In the genomic region with DNA sequence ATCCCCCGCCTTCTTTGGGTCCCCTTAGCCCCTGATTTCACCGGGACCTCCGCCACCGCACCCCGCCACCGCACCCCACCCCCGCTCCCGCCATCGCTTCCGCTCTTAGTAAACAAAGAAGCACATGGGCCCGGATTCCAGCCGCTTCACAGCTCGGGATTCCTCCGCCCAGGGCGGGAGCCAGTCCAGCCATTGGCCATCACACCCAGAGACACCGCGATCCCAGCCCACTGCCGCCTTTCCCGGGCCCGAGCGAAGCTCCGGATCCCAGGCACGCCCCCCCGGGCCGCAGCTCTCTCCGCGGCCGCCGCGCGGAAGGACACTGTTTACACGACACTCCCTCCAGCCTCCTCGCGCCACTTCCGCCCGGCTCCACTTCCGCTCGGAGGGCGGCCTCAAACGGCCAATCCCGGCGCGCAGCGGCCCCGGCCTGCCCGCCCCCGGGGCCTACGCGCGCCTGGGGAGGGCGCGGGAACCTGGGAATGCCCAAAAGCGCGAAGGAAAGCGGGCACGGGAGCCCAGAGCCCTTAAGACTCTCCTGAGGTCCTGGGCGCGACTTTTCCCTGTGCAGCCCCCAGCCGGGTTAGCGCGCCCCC, we compare ENCODE assay signal across 1 cellular context.
TF ChIP-seq lines count a peak whose summit lies in the region.

No MANE protein-coding gene starts in this region.

TF ChIP-seq in HepG2, 621 proteins besides CTCF, POLR2A, EP300 and RAD21 (continued from another document and continues in another):
- TF ChIP-seq ZNF790 (CRISPR knock-in tag; IDR thresholded peaks at IDR 0.05; ENCODE audit: borderline replicate concordance) (peak; percentile 65; the same call in 1 of the 2 replicates), MLLT10 (CRISPR knock-in tag; IDR thresholded peaks at IDR 0.05) (no peak), POLR2AphosphoS5 (IDR thresholded peaks at IDR 0.05; ENCODE audit: low read depth, low read length) (no peak), MAFK (conservative IDR thresholded peaks at IDR 0.05 in 1 of 2, IDR thresholded peaks at IDR 0.05 in 1 of 2; ENCODE audit: low read length in 2 of 2) (no peak), MIXL1 (CRISPR knock-in tag; IDR thresholded peaks at IDR 0.05) (no peak), HOXD1 (CRISPR knock-in tag; IDR thresholded peaks at IDR 0.05) (peak; percentile 71), ZNF205 (CRISPR knock-in tag; IDR thresholded peaks at IDR 0.05) (peak; percentile 86), GFI1 (CRISPR knock-in tag; IDR thresholded peaks at IDR 0.05; ENCODE audit: borderline replicate concordance) (no peak), ZBTB8A (CRISPR knock-in tag; IDR thresholded peaks at IDR 0.05; ENCODE audit: borderline replicate concordance, low read depth) (peak; percentile 67; the same call in 1 of the 2 replicates), AGO1 (IDR thresholded peaks at IDR 0.05; ENCODE audit: low read depth, low read length, poor library complexity, severe bottlenecking) (no peak), CEBPG (CRISPR knock-in tag; IDR thresholded peaks at IDR 0.05) (peak; percentile 23; the same call in 1 of the 2 replicates), YEATS4 (CRISPR knock-in tag; IDR thresholded peaks at IDR 0.05; ENCODE audit: borderline replicate concordance) (peak; percentile 93), ZSCAN30 (CRISPR knock-in tag; IDR thresholded peaks at IDR 0.05) (0 out of 2 replicates have a peak, but pooled peaks have one; percentile 4), FOXO1 (CRISPR knock-in tag; IDR thresholded peaks at IDR 0.05) (peak; percentile 91), ZNF225 (CRISPR knock-in tag; IDR thresholded peaks at IDR 0.05) (no peak), LCORL (IDR thresholded peaks at IDR 0.05) (no peak), LCORL (CRISPR knock-in tag; IDR thresholded peaks at IDR 0.05) (peak; percentile 76), MTA3 (CRISPR knock-in tag; IDR thresholded peaks at IDR 0.05) (no peak), GTF3A (CRISPR knock-in tag; conservative IDR thresholded peaks at IDR 0.05) (no peak), ZNF292 (CRISPR knock-in tag; IDR thresholded peaks at IDR 0.05; ENCODE audit: borderline replicate concordance, low read depth) (no peak), MED1 (CRISPR knock-in tag; IDR thresholded peaks at IDR 0.05) (peak; percentile 77), ZNF549 (CRISPR knock-in tag; IDR thresholded peaks at IDR 0.05) (no peak), SMC3 (IDR thresholded peaks at IDR 0.05; ENCODE audit: low read length) (no peak), SIN3B (IDR thresholded peaks at IDR 0.05; ENCODE audit: low read length) (peak; percentile 73), ZMYM2 (CRISPR knock-in tag; IDR thresholded peaks at IDR 0.05) (no peak), ZKSCAN8 (CRISPR knock-in tag; IDR thresholded peaks at IDR 0.05; ENCODE audit: borderline replicate concordance) (no peak)
- TF ChIP-seq, protein P1, sequence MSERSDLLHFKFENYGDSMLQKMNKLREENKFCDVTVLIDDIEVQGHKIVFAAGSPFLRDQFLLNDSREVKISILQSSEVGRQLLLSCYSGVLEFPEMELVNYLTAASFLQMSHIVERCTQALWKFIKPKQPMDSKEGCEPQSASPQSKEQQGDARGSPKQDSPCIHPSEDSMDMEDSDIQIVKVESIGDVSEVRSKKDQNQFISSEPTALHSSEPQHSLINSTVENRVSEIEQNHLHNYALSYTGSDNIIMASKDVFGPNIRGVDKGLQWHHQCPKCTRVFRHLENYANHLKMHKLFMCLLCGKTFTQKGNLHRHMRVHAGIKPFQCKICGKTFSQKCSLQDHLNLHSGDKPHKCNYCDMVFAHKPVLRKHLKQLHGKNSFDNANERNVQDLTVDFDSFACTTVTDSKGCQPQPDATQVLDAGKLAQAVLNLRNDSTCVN (CRISPR knock-in tag; IDR thresholded peaks at IDR 0.05; ENCODE audit: borderline replicate concordance) = no peak; the same call in 1 of the 2 replicates
- TF ChIP-seq, protein P2, sequence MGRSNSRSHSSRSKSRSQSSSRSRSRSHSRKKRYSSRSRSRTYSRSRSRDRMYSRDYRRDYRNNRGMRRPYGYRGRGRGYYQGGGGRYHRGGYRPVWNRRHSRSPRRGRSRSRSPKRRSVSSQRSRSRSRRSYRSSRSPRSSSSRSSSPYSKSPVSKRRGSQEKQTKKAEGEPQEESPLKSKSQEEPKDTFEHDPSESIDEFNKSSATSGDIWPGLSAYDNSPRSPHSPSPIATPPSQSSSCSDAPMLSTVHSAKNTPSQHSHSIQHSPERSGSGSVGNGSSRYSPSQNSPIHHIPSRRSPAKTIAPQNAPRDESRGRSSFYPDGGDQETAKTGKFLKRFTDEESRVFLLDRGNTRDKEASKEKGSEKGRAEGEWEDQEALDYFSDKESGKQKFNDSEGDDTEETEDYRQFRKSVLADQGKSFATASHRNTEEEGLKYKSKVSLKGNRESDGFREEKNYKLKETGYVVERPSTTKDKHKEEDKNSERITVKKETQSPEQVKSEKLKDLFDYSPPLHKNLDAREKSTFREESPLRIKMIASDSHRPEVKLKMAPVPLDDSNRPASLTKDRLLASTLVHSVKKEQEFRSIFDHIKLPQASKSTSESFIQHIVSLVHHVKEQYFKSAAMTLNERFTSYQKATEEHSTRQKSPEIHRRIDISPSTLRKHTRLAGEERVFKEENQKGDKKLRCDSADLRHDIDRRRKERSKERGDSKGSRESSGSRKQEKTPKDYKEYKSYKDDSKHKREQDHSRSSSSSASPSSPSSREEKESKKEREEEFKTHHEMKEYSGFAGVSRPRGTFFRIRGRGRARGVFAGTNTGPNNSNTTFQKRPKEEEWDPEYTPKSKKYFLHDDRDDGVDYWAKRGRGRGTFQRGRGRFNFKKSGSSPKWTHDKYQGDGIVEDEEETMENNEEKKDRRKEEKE (IDR thresholded peaks at IDR 0.05) = no peak
- TF ChIP-seq, protein P3, sequence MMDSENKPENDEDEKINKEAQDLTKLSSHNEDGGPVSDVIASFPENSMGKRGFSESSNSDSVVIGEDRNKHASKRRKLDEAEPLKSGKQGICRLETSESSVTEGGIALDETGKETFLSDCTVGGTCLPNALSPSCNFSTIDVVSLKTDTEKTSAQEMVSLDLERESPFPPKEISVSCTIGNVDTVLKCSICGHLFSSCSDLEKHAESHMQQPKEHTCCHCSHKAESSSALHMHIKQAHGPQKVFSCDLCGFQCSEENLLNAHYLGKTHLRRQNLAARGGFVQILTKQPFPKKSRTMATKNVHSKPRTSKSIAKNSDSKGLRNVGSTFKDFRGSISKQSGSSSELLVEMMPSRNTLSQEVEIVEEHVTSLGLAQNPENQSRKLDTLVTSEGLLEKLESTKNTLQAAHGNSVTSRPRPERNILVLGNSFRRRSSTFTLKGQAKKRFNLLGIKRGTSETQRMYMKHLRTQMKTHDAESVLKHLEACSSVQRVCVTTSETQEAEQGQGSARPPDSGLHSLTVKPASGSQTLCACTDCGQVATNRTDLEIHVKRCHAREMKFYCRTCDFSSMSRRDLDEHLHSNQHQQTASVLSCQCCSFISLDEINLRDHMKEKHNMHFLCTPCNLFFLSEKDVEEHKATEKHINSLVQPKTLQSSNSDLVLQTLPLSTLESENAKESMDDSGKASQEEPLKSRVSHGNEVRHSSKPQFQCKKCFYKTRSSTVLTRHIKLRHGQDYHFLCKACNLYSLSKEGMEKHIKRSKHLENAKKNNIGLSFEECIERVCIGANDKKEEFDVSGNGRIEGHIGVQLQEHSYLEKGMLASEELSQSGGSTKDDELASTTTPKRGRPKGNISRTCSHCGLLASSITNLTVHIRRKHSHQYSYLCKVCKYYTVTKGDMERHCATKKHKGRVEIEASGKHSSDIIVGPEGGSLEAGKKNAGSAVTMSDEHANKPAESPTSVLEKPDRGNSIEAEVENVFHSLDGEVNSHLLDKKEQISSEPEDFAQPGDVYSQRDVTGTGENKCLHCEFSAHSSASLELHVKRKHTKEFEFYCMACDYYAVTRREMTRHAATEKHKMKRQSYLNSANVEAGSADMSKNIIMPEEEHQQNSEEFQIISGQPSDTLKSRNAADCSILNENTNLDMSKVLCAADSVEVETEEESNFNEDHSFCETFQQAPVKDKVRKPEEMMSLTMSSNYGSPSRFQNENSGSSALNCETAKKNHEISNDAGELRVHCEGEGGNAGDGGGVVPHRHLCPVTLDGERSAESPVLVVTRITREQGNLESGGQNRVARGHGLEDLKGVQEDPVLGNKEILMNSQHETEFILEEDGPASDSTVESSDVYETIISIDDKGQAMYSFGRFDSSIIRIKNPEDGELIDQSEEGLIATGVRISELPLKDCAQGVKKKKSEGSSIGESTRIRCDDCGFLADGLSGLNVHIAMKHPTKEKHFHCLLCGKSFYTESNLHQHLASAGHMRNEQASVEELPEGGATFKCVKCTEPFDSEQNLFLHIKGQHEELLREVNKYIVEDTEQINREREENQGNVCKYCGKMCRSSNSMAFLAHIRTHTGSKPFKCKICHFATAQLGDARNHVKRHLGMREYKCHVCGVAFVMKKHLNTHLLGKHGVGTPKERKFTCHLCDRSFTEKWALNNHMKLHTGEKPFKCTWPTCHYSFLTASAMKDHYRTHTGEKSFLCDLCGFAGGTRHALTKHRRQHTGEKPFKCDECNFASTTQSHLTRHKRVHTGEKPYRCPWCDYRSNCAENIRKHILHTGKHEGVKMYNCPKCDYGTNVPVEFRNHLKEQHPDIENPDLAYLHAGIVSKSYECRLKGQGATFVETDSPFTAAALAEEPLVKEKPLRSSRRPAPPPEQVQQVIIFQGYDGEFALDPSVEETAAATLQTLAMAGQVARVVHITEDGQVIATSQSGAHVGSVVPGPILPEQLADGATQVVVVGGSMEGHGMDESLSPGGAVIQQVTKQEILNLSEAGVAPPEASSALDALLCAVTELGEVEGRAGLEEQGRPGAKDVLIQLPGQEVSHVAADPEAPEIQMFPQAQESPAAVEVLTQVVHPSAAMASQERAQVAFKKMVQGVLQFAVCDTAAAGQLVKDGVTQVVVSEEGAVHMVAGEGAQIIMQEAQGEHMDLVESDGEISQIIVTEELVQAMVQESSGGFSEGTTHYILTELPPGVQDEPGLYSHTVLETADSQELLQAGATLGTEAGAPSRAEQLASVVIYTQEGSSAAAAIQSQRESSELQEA (CRISPR knock-in tag; IDR thresholded peaks at IDR 0.05; ENCODE audit: not compliant biosample characterization) = no peak
- TF ChIP-seq, protein P4, sequence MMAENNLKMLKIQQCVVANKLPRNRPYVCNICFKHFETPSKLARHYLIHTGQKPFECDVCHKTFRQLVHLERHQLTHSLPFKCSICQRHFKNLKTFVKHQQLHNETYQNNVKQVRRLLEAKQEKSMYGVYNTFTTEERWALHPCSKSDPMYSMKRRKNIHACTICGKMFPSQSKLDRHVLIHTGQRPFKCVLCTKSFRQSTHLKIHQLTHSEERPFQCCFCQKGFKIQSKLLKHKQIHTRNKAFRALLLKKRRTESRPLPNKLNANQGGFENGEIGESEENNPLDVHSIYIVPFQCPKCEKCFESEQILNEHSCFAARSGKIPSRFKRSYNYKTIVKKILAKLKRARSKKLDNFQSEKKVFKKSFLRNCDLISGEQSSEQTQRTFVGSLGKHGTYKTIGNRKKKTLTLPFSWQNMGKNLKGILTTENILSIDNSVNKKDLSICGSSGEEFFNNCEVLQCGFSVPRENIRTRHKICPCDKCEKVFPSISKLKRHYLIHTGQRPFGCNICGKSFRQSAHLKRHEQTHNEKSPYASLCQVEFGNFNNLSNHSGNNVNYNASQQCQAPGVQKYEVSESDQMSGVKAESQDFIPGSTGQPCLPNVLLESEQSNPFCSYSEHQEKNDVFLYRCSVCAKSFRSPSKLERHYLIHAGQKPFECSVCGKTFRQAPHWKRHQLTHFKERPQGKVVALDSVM (CRISPR knock-in tag; IDR thresholded peaks at IDR 0.05) = peak; percentile 62
- TF ChIP-seq, protein P5, sequence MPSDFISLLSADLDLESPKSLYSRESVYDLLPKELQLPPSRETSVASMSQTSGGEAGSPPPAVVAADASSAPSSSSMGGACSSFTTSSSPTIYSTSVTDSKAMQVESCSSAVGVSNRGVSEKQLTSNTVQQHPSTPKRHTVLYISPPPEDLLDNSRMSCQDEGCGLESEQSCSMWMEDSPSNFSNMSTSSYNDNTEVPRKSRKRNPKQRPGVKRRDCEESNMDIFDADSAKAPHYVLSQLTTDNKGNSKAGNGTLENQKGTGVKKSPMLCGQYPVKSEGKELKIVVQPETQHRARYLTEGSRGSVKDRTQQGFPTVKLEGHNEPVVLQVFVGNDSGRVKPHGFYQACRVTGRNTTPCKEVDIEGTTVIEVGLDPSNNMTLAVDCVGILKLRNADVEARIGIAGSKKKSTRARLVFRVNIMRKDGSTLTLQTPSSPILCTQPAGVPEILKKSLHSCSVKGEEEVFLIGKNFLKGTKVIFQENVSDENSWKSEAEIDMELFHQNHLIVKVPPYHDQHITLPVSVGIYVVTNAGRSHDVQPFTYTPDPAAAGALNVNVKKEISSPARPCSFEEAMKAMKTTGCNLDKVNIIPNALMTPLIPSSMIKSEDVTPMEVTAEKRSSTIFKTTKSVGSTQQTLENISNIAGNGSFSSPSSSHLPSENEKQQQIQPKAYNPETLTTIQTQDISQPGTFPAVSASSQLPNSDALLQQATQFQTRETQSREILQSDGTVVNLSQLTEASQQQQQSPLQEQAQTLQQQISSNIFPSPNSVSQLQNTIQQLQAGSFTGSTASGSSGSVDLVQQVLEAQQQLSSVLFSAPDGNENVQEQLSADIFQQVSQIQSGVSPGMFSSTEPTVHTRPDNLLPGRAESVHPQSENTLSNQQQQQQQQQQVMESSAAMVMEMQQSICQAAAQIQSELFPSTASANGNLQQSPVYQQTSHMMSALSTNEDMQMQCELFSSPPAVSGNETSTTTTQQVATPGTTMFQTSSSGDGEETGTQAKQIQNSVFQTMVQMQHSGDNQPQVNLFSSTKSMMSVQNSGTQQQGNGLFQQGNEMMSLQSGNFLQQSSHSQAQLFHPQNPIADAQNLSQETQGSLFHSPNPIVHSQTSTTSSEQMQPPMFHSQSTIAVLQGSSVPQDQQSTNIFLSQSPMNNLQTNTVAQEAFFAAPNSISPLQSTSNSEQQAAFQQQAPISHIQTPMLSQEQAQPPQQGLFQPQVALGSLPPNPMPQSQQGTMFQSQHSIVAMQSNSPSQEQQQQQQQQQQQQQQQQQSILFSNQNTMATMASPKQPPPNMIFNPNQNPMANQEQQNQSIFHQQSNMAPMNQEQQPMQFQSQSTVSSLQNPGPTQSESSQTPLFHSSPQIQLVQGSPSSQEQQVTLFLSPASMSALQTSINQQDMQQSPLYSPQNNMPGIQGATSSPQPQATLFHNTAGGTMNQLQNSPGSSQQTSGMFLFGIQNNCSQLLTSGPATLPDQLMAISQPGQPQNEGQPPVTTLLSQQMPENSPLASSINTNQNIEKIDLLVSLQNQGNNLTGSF (CRISPR knock-in tag; IDR thresholded peaks at IDR 0.05) = no peak
- TF ChIP-seq, protein P6, sequence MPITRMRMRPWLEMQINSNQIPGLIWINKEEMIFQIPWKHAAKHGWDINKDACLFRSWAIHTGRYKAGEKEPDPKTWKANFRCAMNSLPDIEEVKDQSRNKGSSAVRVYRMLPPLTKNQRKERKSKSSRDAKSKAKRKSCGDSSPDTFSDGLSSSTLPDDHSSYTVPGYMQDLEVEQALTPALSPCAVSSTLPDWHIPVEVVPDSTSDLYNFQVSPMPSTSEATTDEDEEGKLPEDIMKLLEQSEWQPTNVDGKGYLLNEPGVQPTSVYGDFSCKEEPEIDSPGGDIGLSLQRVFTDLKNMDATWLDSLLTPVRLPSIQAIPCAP (CRISPR knock-in tag; IDR thresholded peaks at IDR 0.05; ENCODE audit: low read depth) = no peak
- TF ChIP-seq, protein P7, sequence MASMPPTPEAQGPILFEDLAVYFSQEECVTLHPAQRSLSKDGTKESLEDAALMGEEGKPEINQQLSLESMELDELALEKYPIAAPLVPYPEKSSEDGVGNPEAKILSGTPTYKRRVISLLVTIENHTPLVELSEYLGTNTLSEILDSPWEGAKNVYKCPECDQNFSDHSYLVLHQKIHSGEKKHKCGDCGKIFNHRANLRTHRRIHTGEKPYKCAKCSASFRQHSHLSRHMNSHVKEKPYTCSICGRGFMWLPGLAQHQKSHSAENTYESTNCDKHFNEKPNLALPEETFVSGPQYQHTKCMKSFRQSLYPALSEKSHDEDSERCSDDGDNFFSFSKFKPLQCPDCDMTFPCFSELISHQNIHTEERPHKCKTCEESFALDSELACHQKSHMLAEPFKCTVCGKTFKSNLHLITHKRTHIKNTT (CRISPR knock-in tag; IDR thresholded peaks at IDR 0.05) = no peak
